Comparison of ENCODE assay signal across 1 cellular context in genomic region chr11:12687740-12688139, GRCh38.
TF ChIP-seq lines count a peak whose summit lies in the region.

No MANE protein-coding gene starts in this region.

TF ChIP-seq in H1, 55 proteins besides CTCF, POLR2A, EP300 and RAD21:
- TF ChIP-seq HDAC6 (IDR thresholded peaks at IDR 0.05; ENCODE audit: low read depth, low read length) = no peak
- no peak for TF ChIP-seq KDM5A (IDR thresholded peaks at IDR 0.05; ENCODE audit: low read length)
- peak; percentile 58 for TF ChIP-seq NANOG (IDR thresholded peaks at IDR 0.05; ENCODE audit: insufficient read depth, low read depth, low read length, poor library complexity, severe bottlenecking)
- peak; percentile 78 to 92 for TF ChIP-seq BCL11A (IDR thresholded peaks at IDR 0.05; ENCODE audit: low read depth in 2 of 2, low read length in 2 of 2)
- TF ChIP-seq POLR2AphosphoS5 (IDR thresholded peaks at IDR 0.05; ENCODE audit: low read depth, low read length) = peak; percentile 97
- TF ChIP-seq CTBP2 (IDR thresholded peaks at IDR 0.05; ENCODE audit: borderline replicate concordance, insufficient read depth, insufficient read length, low read length) = peak; percentile 67
- TF ChIP-seq BACH1 (IDR thresholded peaks at IDR 0.05; ENCODE audit: low read length) = no peak
- peak; percentile 70 for TF ChIP-seq CHD2 (IDR thresholded peaks at IDR 0.05; ENCODE audit: low read length)
- TF ChIP-seq, protein P1, sequence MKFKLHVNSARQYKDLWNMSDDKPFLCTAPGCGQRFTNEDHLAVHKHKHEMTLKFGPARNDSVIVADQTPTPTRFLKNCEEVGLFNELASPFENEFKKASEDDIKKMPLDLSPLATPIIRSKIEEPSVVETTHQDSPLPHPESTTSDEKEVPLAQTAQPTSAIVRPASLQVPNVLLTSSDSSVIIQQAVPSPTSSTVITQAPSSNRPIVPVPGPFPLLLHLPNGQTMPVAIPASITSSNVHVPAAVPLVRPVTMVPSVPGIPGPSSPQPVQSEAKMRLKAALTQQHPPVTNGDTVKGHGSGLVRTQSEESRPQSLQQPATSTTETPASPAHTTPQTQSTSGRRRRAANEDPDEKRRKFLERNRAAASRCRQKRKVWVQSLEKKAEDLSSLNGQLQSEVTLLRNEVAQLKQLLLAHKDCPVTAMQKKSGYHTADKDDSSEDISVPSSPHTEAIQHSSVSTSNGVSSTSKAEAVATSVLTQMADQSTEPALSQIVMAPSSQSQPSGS (IDR thresholded peaks at IDR 0.05; ENCODE audit: low read length) = peak; percentile 93
- peak; percentile 76 for TF ChIP-seq EGR1 (IDR thresholded peaks at IDR 0.05; ENCODE audit: borderline replicate concordance, low read depth, low read length)
- peak; percentile 87 for TF ChIP-seq MAFK (IDR thresholded peaks at IDR 0.05; ENCODE audit: low read depth, low read length)
- TF ChIP-seq SIX5 (IDR thresholded peaks at IDR 0.05; ENCODE audit: low read depth, low read length) = no peak
- TF ChIP-seq SP4 (IDR thresholded peaks at IDR 0.05; ENCODE audit: low read length) = peak; percentile 33; the same call in 1 of the 2 replicates
- peak; percentile 93; the same call in 1 of the 2 replicates for TF ChIP-seq RBBP5 (IDR thresholded peaks at IDR 0.05; ENCODE audit: borderline replicate concordance, low read depth, low read length)
- peak; percentile 74 for TF ChIP-seq YY1 (IDR thresholded peaks at IDR 0.05; ENCODE audit: low read depth, low read length)
- TF ChIP-seq SP1 (IDR thresholded peaks at IDR 0.05; ENCODE audit: low read depth, low read length) = peak; percentile 97
- TF ChIP-seq, protein P2, sequence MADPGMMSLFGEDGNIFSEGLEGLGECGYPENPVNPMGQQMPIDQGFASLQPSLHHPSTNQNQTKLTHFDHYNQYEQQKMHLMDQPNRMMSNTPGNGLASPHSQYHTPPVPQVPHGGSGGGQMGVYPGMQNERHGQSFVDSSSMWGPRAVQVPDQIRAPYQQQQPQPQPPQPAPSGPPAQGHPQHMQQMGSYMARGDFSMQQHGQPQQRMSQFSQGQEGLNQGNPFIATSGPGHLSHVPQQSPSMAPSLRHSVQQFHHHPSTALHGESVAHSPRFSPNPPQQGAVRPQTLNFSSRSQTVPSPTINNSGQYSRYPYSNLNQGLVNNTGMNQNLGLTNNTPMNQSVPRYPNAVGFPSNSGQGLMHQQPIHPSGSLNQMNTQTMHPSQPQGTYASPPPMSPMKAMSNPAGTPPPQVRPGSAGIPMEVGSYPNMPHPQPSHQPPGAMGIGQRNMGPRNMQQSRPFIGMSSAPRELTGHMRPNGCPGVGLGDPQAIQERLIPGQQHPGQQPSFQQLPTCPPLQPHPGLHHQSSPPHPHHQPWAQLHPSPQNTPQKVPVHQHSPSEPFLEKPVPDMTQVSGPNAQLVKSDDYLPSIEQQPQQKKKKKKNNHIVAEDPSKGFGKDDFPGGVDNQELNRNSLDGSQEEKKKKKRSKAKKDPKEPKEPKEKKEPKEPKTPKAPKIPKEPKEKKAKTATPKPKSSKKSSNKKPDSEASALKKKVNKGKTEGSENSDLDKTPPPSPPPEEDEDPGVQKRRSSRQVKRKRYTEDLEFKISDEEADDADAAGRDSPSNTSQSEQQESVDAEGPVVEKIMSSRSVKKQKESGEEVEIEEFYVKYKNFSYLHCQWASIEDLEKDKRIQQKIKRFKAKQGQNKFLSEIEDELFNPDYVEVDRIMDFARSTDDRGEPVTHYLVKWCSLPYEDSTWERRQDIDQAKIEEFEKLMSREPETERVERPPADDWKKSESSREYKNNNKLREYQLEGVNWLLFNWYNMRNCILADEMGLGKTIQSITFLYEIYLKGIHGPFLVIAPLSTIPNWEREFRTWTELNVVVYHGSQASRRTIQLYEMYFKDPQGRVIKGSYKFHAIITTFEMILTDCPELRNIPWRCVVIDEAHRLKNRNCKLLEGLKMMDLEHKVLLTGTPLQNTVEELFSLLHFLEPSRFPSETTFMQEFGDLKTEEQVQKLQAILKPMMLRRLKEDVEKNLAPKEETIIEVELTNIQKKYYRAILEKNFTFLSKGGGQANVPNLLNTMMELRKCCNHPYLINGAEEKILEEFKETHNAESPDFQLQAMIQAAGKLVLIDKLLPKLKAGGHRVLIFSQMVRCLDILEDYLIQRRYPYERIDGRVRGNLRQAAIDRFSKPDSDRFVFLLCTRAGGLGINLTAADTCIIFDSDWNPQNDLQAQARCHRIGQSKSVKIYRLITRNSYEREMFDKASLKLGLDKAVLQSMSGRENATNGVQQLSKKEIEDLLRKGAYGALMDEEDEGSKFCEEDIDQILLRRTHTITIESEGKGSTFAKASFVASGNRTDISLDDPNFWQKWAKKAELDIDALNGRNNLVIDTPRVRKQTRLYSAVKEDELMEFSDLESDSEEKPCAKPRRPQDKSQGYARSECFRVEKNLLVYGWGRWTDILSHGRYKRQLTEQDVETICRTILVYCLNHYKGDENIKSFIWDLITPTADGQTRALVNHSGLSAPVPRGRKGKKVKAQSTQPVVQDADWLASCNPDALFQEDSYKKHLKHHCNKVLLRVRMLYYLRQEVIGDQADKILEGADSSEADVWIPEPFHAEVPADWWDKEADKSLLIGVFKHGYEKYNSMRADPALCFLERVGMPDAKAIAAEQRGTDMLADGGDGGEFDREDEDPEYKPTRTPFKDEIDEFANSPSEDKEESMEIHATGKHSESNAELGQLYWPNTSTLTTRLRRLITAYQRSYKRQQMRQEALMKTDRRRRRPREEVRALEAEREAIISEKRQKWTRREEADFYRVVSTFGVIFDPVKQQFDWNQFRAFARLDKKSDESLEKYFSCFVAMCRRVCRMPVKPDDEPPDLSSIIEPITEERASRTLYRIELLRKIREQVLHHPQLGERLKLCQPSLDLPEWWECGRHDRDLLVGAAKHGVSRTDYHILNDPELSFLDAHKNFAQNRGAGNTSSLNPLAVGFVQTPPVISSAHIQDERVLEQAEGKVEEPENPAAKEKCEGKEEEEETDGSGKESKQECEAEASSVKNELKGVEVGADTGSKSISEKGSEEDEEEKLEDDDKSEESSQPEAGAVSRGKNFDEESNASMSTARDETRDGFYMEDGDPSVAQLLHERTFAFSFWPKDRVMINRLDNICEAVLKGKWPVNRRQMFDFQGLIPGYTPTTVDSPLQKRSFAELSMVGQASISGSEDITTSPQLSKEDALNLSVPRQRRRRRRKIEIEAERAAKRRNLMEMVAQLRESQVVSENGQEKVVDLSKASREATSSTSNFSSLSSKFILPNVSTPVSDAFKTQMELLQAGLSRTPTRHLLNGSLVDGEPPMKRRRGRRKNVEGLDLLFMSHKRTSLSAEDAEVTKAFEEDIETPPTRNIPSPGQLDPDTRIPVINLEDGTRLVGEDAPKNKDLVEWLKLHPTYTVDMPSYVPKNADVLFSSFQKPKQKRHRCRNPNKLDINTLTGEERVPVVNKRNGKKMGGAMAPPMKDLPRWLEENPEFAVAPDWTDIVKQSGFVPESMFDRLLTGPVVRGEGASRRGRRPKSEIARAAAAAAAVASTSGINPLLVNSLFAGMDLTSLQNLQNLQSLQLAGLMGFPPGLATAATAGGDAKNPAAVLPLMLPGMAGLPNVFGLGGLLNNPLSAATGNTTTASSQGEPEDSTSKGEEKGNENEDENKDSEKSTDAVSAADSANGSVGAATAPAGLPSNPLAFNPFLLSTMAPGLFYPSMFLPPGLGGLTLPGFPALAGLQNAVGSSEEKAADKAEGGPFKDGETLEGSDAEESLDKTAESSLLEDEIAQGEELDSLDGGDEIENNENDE (IDR thresholded peaks at IDR 0.05; ENCODE audit: insufficient replicate concordance, low read length) = no peak
- no peak for TF ChIP-seq SIRT6 (IDR thresholded peaks at IDR 0.05; ENCODE audit: low read length)
- TF ChIP-seq USF2 (IDR thresholded peaks at IDR 0.05; ENCODE audit: low read length) = no peak
- TF ChIP-seq TBP (IDR thresholded peaks at IDR 0.05; ENCODE audit: low read depth, low read length) = no peak
- TF ChIP-seq TCF12 (IDR thresholded peaks at IDR 0.05; ENCODE audit: low read depth, low read length) = peak; percentile 99
- no peak for TF ChIP-seq RFX5 (IDR thresholded peaks at IDR 0.05; ENCODE audit: borderline replicate concordance, low read depth, low read length)
- 0 out of 2 replicates have a peak, but pooled peaks have one; percentile 37 for TF ChIP-seq POU5F1 (IDR thresholded peaks at IDR 0.05; ENCODE audit: low read depth, low read length)
- TF ChIP-seq HDAC2 (IDR thresholded peaks at IDR 0.05; ENCODE audit: borderline replicate concordance in 1 of 2, low read depth in 2 of 2, low read length in 2 of 2) = peak in 1 of 2 experiments; percentile 73; a peak in 1 of 4 replicates
- TF ChIP-seq ASH2L (IDR thresholded peaks at IDR 0.05; ENCODE audit: low read length) = peak; percentile 72
- peak; percentile 25; the same call in 1 of the 2 replicates for TF ChIP-seq JUND (IDR thresholded peaks at IDR 0.05; ENCODE audit: low read length)
- TF ChIP-seq SIN3A (conservative IDR thresholded peaks at IDR 0.05 in 1 of 2, IDR thresholded peaks at IDR 0.05 in 1 of 2; ENCODE audit: low read depth in 1 of 2, low read length in 2 of 2) = peak; percentile 41 to 65; a peak in 1 of 4 replicates
- TF ChIP-seq RXRA (IDR thresholded peaks at IDR 0.05; ENCODE audit: insufficient read depth, low read depth, low read length) = peak; percentile 94
- TF ChIP-seq KDM1A (IDR thresholded peaks at IDR 0.05; ENCODE audit: borderline replicate concordance, low read length) = no peak
- peak; percentile 93 for TF ChIP-seq TEAD4 (IDR thresholded peaks at IDR 0.05; ENCODE audit: low read depth, low read length)
